27 cellular contexts compared by ENCODE assay signal in the genomic region with DNA sequence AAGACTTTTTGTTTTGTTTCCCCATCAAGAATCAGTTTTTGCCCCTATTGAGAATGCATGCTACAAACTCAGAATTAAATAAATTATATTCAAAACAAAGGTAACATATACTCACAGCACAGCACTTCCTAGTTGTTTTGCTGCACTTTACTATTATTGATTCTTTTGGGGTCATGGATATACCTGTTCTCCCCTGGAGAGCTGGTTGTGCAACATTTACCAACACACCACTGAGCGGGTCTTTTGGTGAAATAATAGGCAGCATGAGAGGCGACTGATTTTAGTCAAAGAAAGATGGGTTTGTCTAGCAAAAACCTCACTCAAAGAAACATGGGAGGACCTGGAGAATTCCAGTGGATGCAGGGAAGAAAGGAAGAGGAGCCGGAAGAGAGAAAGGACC. TPM values are rescaled to one million over a fixed set of nuclear protein-coding genes. Genes with fewer than 3 reads are reported as not detected.
DNase-seq lines count a peak whose midpoint lies in the region; ATAC-seq, FAIRE-seq and TF ChIP-seq lines count a peak whose summit lies in the region.
"Had no signal": no experiment of that assay in that cellular context is flagged by ENCODE, and none has a peak within 500 bp of the region (broad histone marks: within the 10 kb centered on the region; RNA-seq: fewer than 3 reads in every experiment).

No MANE protein-coding gene starts in this region.

- H3K56ac ChIP-seq in IMR-90 (ENCODE audit: extremely low read depth, insufficient read depth, low read length), result no peak overlapping the region

- TF ChIP-seq CTCF in IMR-90 (conservative IDR thresholded peaks at IDR 0.05; ENCODE audit: low read depth, low read length), result no peak
- TF ChIP-seq CTCF in HepG2 (CRISPR knock-in tag; IDR thresholded peaks at IDR 0.05), result no peak
- no peak for TF ChIP-seq CTCF in dorsolateral prefrontal cortex (IDR thresholded peaks at IDR 0.05 in 54 of 56, conservative IDR thresholded peaks at IDR 0.05 in 2 of 56; ENCODE audit: low read depth in 1 of 56, partially characterized antibody in 56 of 56)

- H3K27me3 ChIP-seq in IMR-90 (ENCODE audit: control insufficient read depth, insufficient read depth, low read length) (no peaks in the 10 kb centered on the region), HepG2 (ENCODE audit: control insufficient read depth in 1 of 2, insufficient read depth in 2 of 2, low read length in 2 of 2) (peaks cover 1 to 13% of the 10 kb centered on the region in 2 experiments; a peak in 4 of 5 replicates), dorsolateral prefrontal cortex (no peaks in the 10 kb centered on the region)
- H3K27me3 ChIP-seq: BE2C, BLaER1 had no signal

- DNase-seq in IMR-90 (no peak), HepG2 (ENCODE audit: low spot score) (no peak), NCI-H2196 treated with DMSO at 0.1 percent for 48 hours (lab: John Stamatoyannopoulos, UW; ENCODE audit: unreplicated experiment) (no peak), dorsolateral prefrontal cortex (no peak), left cardiac atrium (no peak)
- DNase-seq: 8988T; ACHN; BE2C; C1 segment of cervical spinal cord; CD4-positive, alpha-beta memory T cell; CD4-positive, CD25-positive, alpha-beta regulatory T cell; CD8-positive, alpha-beta memory T cell; COR-L47; DMS153; DMS53; DMS79; DND-41; EL; GDM1 had no signal

- H2BK5ac ChIP-seq in IMR-90 (ENCODE audit: low read depth, low read length, poor library complexity, severe bottlenecking), result no peak overlapping the region

- TF ChIP-seq POLR2A in IMR-90 (IDR thresholded peaks at IDR 0.05; ENCODE audit: low read depth, low read length) (no peak), HepG2 (IDR thresholded peaks at IDR 0.05; ENCODE audit: insufficient read depth in 1 of 2, low read depth in 2 of 2, low read length in 2 of 2) (no peak)

- no peaks in the 10 kb centered on the region for H3K79me2 ChIP-seq in HepG2 (ENCODE audit: insufficient read depth, low read length)

- in situ Hi-C loops in IMR-90 (cut with MboI; ENCODE audit: low sequenced_read_pairs), result no loop called here
- in situ Hi-C loops in HepG2 (cut with HindIII; ENCODE audit: extremely low pct_ligation_motif_present, low pct_unique_long_range_greater_than_20kb), result no loop called here

- H3K79me1 ChIP-seq in IMR-90 (ENCODE audit: low read depth in 1 of 2, low read length in 2 of 2), result peaks cover 0 to 9% of the 10 kb centered on the region in 2 experiments; a peak in 1 of 4 replicates

- peaks cover 9% of the 10 kb centered on the region; the same call in 1 of the 2 replicates for H3K9me1 ChIP-seq in IMR-90 (ENCODE audit: insufficient read depth, low read length)

- H3K4me2 ChIP-seq in IMR-90 (ENCODE audit: low read depth, low read length) (no peak overlapping the region), HepG2 (ENCODE audit: low read depth, low read length) (no peak overlapping the region)
- H3K4me2 ChIP-seq: BLaER1 had no signal

- no peak overlapping the region for H3K4me3 ChIP-seq in IMR-90 (ENCODE audit: insufficient read depth, low read depth, low read length)
- no peak overlapping the region for H3K4me3 ChIP-seq in HepG2 (replicated peaks in 1 of 3; ENCODE audit: insufficient read depth in 1 of 3, low read depth in 2 of 3, low read length in 3 of 3)
- no peak overlapping the region for H3K4me3 ChIP-seq in dorsolateral prefrontal cortex
- H3K4me3 ChIP-seq: BLaER1, GM12878 had no signal

- H3K36me3 ChIP-seq in IMR-90 (ENCODE audit: control insufficient read depth, insufficient read depth, low read length) (no peaks in the 10 kb centered on the region), HepG2 (replicated peaks in 1 of 2; ENCODE audit: control insufficient read depth in 1 of 2, insufficient read depth in 2 of 2, low read length in 2 of 2) (no peaks in the 10 kb centered on the region)
- H3K36me3 ChIP-seq: BE2C, BLaER1 had no signal

- H3K27ac ChIP-seq in IMR-90 (ENCODE audit: insufficient read depth, low read length), result no peak overlapping the region
- H3K27ac ChIP-seq in HepG2 (ENCODE audit: extremely low read length, insufficient read depth, low read length), result no peak overlapping the region
- H3K27ac ChIP-seq in dorsolateral prefrontal cortex, result no peak overlapping the region
- H3K27ac ChIP-seq: BLaER1 had no signal

- no peak overlapping the region for H3K18ac ChIP-seq in IMR-90 (ENCODE audit: low read depth, low read length)

- ATAC-seq in IMR-90 (ENCODE audit: low read depth) (no peak), HepG2 (no peak), left cardiac atrium (no peak)
- ATAC-seq: GM12878 had no signal

- no peak overlapping the region for H2BK120ac ChIP-seq in IMR-90 (ENCODE audit: low read depth, low read length)

- no peak overlapping the region for H2AK9ac ChIP-seq in IMR-90 (replicated peaks; ENCODE audit: low read depth, low read length, poor library complexity)

- intact Hi-C loops in IMR-90 (cut with micrococcal nuclease), result no loop called here
- intact Hi-C loops in HepG2 (cut with micrococcal nuclease; ENCODE audit: unreplicated experiment), result no loop called here
- intact Hi-C loops in dorsolateral prefrontal cortex (cut with DNase I), result no loop called here
- intact Hi-C loops in left cardiac atrium (cut with DNase I), result no loop called here

- H4K91ac ChIP-seq in IMR-90 (ENCODE audit: insufficient read depth, low read depth, low read length), result no peak overlapping the region

- H3K23ac ChIP-seq in IMR-90 (ENCODE audit: low read depth, low read length), result no peak overlapping the region

- H2BK15ac ChIP-seq in IMR-90 (ENCODE audit: low read depth, low read length), result no peak overlapping the region

- TF ChIP-seq RAD21 in IMR-90 (IDR thresholded peaks at IDR 0.05; ENCODE audit: low read length), result no peak
- TF ChIP-seq RAD21 in HepG2 (CRISPR knock-in tag; IDR thresholded peaks at IDR 0.05), result no peak

- no peak overlapping the region for H4K5ac ChIP-seq in IMR-90 (ENCODE audit: low read depth, low read length)

- CTCF ChIA-PET in IMR-90 (lab: Yijun Ruan, JAX), result no interaction called here
- CTCF ChIA-PET in HepG2 (lab: Yijun Ruan, JAX; ENCODE audit: low intra/inter-chr PET ratio, low total read pairs), result interaction anchor here (1.1 kb wide), 1 partner anchor 86 kb away, joined by 3 read pairs; no protein-coding TSS in a partner anchor

- H2AK5ac ChIP-seq in IMR-90 (ENCODE audit: low read depth, low read length), result no peak overlapping the region

- BruUV-seq in IMR-90 (replicated peaks; lab: Mats Ljungman, UMichigan), result no TSS peak
- no TSS peak for BruUV-seq in HepG2 (replicated peaks; lab: Mats Ljungman, UMichigan)

- no peak overlapping the region for H2BK20ac ChIP-seq in IMR-90 (ENCODE audit: low read depth, low read length)

- H3K4me1 ChIP-seq in IMR-90 (ENCODE audit: control insufficient read depth, insufficient read depth, low read length) (peaks cover 9% of the 10 kb centered on the region), HepG2 (ENCODE audit: insufficient read depth, low read length) (peaks cover 63% of the 10 kb centered on the region)

- H4K8ac ChIP-seq in IMR-90 (ENCODE audit: low read depth in 2 of 2, low read length in 2 of 2), result no peak overlapping the region

- no peak for FAIRE-seq in HepG2 (lab: Jason Lieb, UNC)
- FAIRE-seq: A204.1, GM12878, GM12892, GM18507 had no signal

- WGBS in IMR-90 (ENCODE audit: extremely low coverage in 2 of 2, insufficient read length in 1 of 2), 2 experiments, result no CpG with 5 or more reads among the region's 3 CpGs
- WGBS in HepG2 (ENCODE audit: low lambda C conversion rate), result 21% methylated on average over 3 of the region's 3 CpGs

- H3K14ac ChIP-seq in IMR-90 (replicated peaks; ENCODE audit: low read depth, low read length), result no peak overlapping the region

- dilution Hi-C loops in IMR-90 (cut with HindIII; ENCODE audit: low sequenced_read_pairs, unreplicated experiment), result no loop called here

- POLR2A ChIA-PET in IMR-90 (lab: Charles Lee; ENCODE audit: unreplicated experiment), result no interaction called here
- POLR2A ChIA-PET in HepG2 (lab: Yijun Ruan, JAX), result no interaction called here

- no peak overlapping the region for H3K4ac ChIP-seq in IMR-90 (ENCODE audit: low read depth, low read length)

- H3K9ac ChIP-seq in IMR-90 (ENCODE audit: low read depth, low read length), result no peak overlapping the region
- H3K9ac ChIP-seq in HepG2 (ENCODE audit: insufficient read depth, low read depth, low read length), result no peak overlapping the region
- H3K9ac ChIP-seq: BLaER1 had no signal

- TF ChIP-seq EP300 in HepG2 (IDR thresholded peaks at IDR 0.05; ENCODE audit: low read depth in 2 of 2, low read length in 2 of 2) (no peak), HepG2 (CRISPR knock-in tag; IDR thresholded peaks at IDR 0.05; ENCODE audit: borderline replicate concordance) (no peak)

- H3K9me3 ChIP-seq in IMR-90 (ENCODE audit: control insufficient read depth, insufficient read depth, low read length), result no peaks in the 10 kb centered on the region
- H3K9me3 ChIP-seq in HepG2 (ENCODE audit: low read length), result no peaks in the 10 kb centered on the region
- H3K9me3 ChIP-seq: BE2C, BLaER1 had no signal

- H2AFZ ChIP-seq in IMR-90 (replicated peaks; ENCODE audit: low read length, poor library complexity) (no peak overlapping the region), HepG2 (ENCODE audit: low read length) (no peak overlapping the region)

- H4K20me1 ChIP-seq in IMR-90 (ENCODE audit: insufficient read depth, low read length) (no peaks in the 10 kb centered on the region), HepG2 (ENCODE audit: insufficient read depth, low read length) (no peaks in the 10 kb centered on the region)
- H4K20me1 ChIP-seq: BLaER1 had no signal

RNA-seq across cellular contexts. Expression of gene CDKN1A, which starts 39.9 kb away (rescaled TPM):
- total RNA-seq in IMR-90 (2012; rRNA removed) (155 and 171 TPM in 2 replicates), HepG2 (2016; rRNA removed; fragmentation: Illumina TruSeq; extraction: Trizol) (56.0 and 60.7 TPM in 2 replicates), dorsolateral prefrontal cortex (100 to 1,000 TPM in 9 of 120 experiments, 10 to 100 TPM in 110, 1 to 10 TPM in 1; 8.3 to 193 (median 29.3) TPM), left cardiac atrium (10 to 100 TPM; 31.5 to 83.0 TPM)
- polyA plus RNA-seq in IMR-90 (2012; rRNA removed) (558 and 576 TPM in 2 replicates), HepG2 (2011; rRNA removed) (92.1 and 131 TPM in 2 replicates)
- 616 and 909 TPM in 2 replicates for polyA plus RNA-seq in IMR-90 (2012; cell fraction: cytosol; rRNA removed)
- polyA plus RNA-seq in IMR-90 (2012; cell fraction: nucleus; rRNA removed; ENCODE audit: low replicate concordance), result 366 and 434 TPM in 2 replicates
- total RNA-seq in HepG2 (2016; cell fraction: cytosol; rRNA removed; fragmentation: Illumina TruSeq; extraction: Trizol; ENCODE audit: low read depth), result 14.1 and 14.6 TPM in 2 replicates
- 60.2 and 60.7 TPM in 2 replicates for total RNA-seq in HepG2 (2016; cell fraction: insoluble cytoplasmic fraction; rRNA removed; fragmentation: Illumina TruSeq; extraction: Trizol)
- total RNA-seq in HepG2 (2016; cell fraction: membrane; rRNA removed; fragmentation: Illumina TruSeq; extraction: Trizol), result 35.8 and 37.2 TPM in 2 replicates
- 39.4 and 41.1 TPM in 2 replicates for total RNA-seq in HepG2 (2016; cell fraction: nucleus; rRNA removed; fragmentation: Illumina TruSeq; extraction: Trizol)
- polyA plus RNA-seq in HepG2 (2011; cell fraction: cytosol; rRNA removed), result 101 and 109 TPM in 2 replicates
- 99.7 and 130 TPM in 2 replicates for polyA plus RNA-seq in HepG2 (2011; cell fraction: nucleus; rRNA removed)
- polyA plus RNA-seq in HepG2 (2012), result 25.4 and 74.5 TPM in 2 replicates
- 11.7 and 12.8 TPM in 2 replicates for polyA plus RNA-seq in HepG2 (2016; cell fraction: cytosol; fragmentation: Illumina TruSeq; extraction: Trizol; ENCODE audit: low read depth)
- polyA plus RNA-seq in HepG2 (2016; cell fraction: insoluble cytoplasmic fraction; fragmentation: Illumina TruSeq; extraction: Trizol; ENCODE audit: low read depth), result 67.9 and 74.3 TPM in 2 replicates
- polyA plus RNA-seq in HepG2 (2016; cell fraction: membrane; fragmentation: Illumina TruSeq; extraction: Trizol; ENCODE audit: low read depth), result 27.1 and 27.5 TPM in 2 replicates
- polyA plus RNA-seq in HepG2 (2016; cell fraction: nucleus; fragmentation: Illumina TruSeq; extraction: Trizol; ENCODE audit: insufficient read depth, low read depth), result 70.1 and 78.2 TPM in 2 replicates
- polyA minus RNA-seq in HepG2 (2011; rRNA and poly(A)+ RNA removed; ENCODE audit: low replicate concordance), result 52.9 and 74.7 TPM in 2 replicates
- 33.1 and 37.9 TPM in 2 replicates for polyA minus RNA-seq in HepG2 (2011; cell fraction: cytosol; rRNA and poly(A)+ RNA removed)
- 23.8 and 39.9 TPM in 2 replicates for polyA minus RNA-seq in HepG2 (2011; cell fraction: nucleus; rRNA and poly(A)+ RNA removed)

RNA-seq across cellular contexts. Expression of gene SRSF3, which starts 44.4 kb away (rescaled TPM):
- total RNA-seq in IMR-90 (2012; rRNA removed) (237 and 256 TPM in 2 replicates), HepG2 (2016; rRNA removed; fragmentation: Illumina TruSeq; extraction: Trizol) (684 and 1,115 TPM in 2 replicates), dorsolateral prefrontal cortex (100 to 1,000 TPM; 108 to 194 (median 145) TPM), left cardiac atrium (100 to 1,000 TPM; 128 to 201 TPM)
- polyA plus RNA-seq in IMR-90 (2012; rRNA removed) (297 and 394 TPM in 2 replicates), HepG2 (2011; rRNA removed) (149 and 206 TPM in 2 replicates)
- polyA plus RNA-seq in IMR-90 (2012; cell fraction: cytosol; rRNA removed), result 52.5 and 172 TPM in 2 replicates
- polyA plus RNA-seq in IMR-90 (2012; cell fraction: nucleus; rRNA removed; ENCODE audit: low replicate concordance), result 113 and 275 TPM in 2 replicates
- total RNA-seq in HepG2 (2016; cell fraction: cytosol; rRNA removed; fragmentation: Illumina TruSeq; extraction: Trizol; ENCODE audit: low read depth), result 87.6 and 93.5 TPM in 2 replicates
- 702 and 1,085 TPM in 2 replicates for total RNA-seq in HepG2 (2016; cell fraction: insoluble cytoplasmic fraction; rRNA removed; fragmentation: Illumina TruSeq; extraction: Trizol)
- 160 and 205 TPM in 2 replicates for total RNA-seq in HepG2 (2016; cell fraction: membrane; rRNA removed; fragmentation: Illumina TruSeq; extraction: Trizol)
- total RNA-seq in HepG2 (2016; cell fraction: nucleus; rRNA removed; fragmentation: Illumina TruSeq; extraction: Trizol), result 332 and 341 TPM in 2 replicates
- polyA plus RNA-seq in HepG2 (2011; cell fraction: cytosol; rRNA removed), result 204 and 209 TPM in 2 replicates
- polyA plus RNA-seq in HepG2 (2011; cell fraction: nucleus; rRNA removed), result 336 and 345 TPM in 2 replicates
- polyA plus RNA-seq in HepG2 (2012), result 161 and 268 TPM in 2 replicates
- polyA plus RNA-seq in HepG2 (2016; cell fraction: cytosol; fragmentation: Illumina TruSeq; extraction: Trizol; ENCODE audit: low read depth), result 90.1 and 97.9 TPM in 2 replicates
- polyA plus RNA-seq in HepG2 (2016; cell fraction: insoluble cytoplasmic fraction; fragmentation: Illumina TruSeq; extraction: Trizol; ENCODE audit: low read depth), result 1,067 and 1,144 TPM in 2 replicates
- polyA plus RNA-seq in HepG2 (2016; cell fraction: membrane; fragmentation: Illumina TruSeq; extraction: Trizol; ENCODE audit: low read depth), result 123 and 146 TPM in 2 replicates
- 510 and 537 TPM in 2 replicates for polyA plus RNA-seq in HepG2 (2016; cell fraction: nucleus; fragmentation: Illumina TruSeq; extraction: Trizol; ENCODE audit: insufficient read depth, low read depth)
- polyA minus RNA-seq in HepG2 (2011; rRNA and poly(A)+ RNA removed; ENCODE audit: low replicate concordance), result 214 and 251 TPM in 2 replicates
- polyA minus RNA-seq in HepG2 (2011; cell fraction: cytosol; rRNA and poly(A)+ RNA removed), result 55.8 and 58.4 TPM in 2 replicates
- 453 and 553 TPM in 2 replicates for polyA minus RNA-seq in HepG2 (2011; cell fraction: nucleus; rRNA and poly(A)+ RNA removed)

RNA-seq across cellular contexts. Expression of gene RAB44, which starts 59.0 kb away (rescaled TPM):
- total RNA-seq in IMR-90 (2012; rRNA removed) (not detected in 2 replicates), HepG2 (2016; rRNA removed; fragmentation: Illumina TruSeq; extraction: Trizol) (not detected in 2 replicates), dorsolateral prefrontal cortex (under 1 TPM in 6 of 120 experiments, not detected in 114; 0.10 to 0.37 (median 0.15) TPM), left cardiac atrium (under 1 TPM; 0.05 to 0.12 TPM)
- polyA plus RNA-seq in IMR-90 (2012; rRNA removed) (0.03 and 0.06 TPM in 2 replicates), HepG2 (2011; rRNA removed) (not detected in 2 replicates)
- polyA plus RNA-seq in IMR-90 (2012; cell fraction: cytosol; rRNA removed), result 0.01 TPM in 1 of 2 replicates, not detected in the other
- polyA plus RNA-seq in IMR-90 (2012; cell fraction: nucleus; rRNA removed; ENCODE audit: low replicate concordance), result 0.35 and 0.36 TPM in 2 replicates
- not detected in 2 replicates for total RNA-seq in HepG2 (2016; cell fraction: cytosol; rRNA removed; fragmentation: Illumina TruSeq; extraction: Trizol; ENCODE audit: low read depth)
- total RNA-seq in HepG2 (2016; cell fraction: insoluble cytoplasmic fraction; rRNA removed; fragmentation: Illumina TruSeq; extraction: Trizol), result not detected in 2 replicates
- not detected in 2 replicates for total RNA-seq in HepG2 (2016; cell fraction: membrane; rRNA removed; fragmentation: Illumina TruSeq; extraction: Trizol)
- total RNA-seq in HepG2 (2016; cell fraction: nucleus; rRNA removed; fragmentation: Illumina TruSeq; extraction: Trizol), result not detected in 2 replicates
- not detected in 2 replicates for polyA plus RNA-seq in HepG2 (2011; cell fraction: cytosol; rRNA removed)
- 0.09 TPM in 1 of 2 replicates, not detected in the other for polyA plus RNA-seq in HepG2 (2011; cell fraction: nucleus; rRNA removed)
- polyA plus RNA-seq in HepG2 (2012), result not detected in 2 replicates
- not detected in 2 replicates for polyA plus RNA-seq in HepG2 (2016; cell fraction: cytosol; fragmentation: Illumina TruSeq; extraction: Trizol; ENCODE audit: low read depth)
- polyA plus RNA-seq in HepG2 (2016; cell fraction: insoluble cytoplasmic fraction; fragmentation: Illumina TruSeq; extraction: Trizol; ENCODE audit: low read depth), result not detected in 2 replicates
- polyA plus RNA-seq in HepG2 (2016; cell fraction: membrane; fragmentation: Illumina TruSeq; extraction: Trizol; ENCODE audit: low read depth), result not detected in 2 replicates
- 0.13 TPM in 1 of 2 replicates, not detected in the other for polyA plus RNA-seq in HepG2 (2016; cell fraction: nucleus; fragmentation: Illumina TruSeq; extraction: Trizol; ENCODE audit: insufficient read depth, low read depth)
- 0.02 TPM in 1 of 2 replicates, not detected in the other for polyA minus RNA-seq in HepG2 (2011; rRNA and poly(A)+ RNA removed; ENCODE audit: low replicate concordance)
- not detected in 2 replicates for polyA minus RNA-seq in HepG2 (2011; cell fraction: cytosol; rRNA and poly(A)+ RNA removed)
- polyA minus RNA-seq in HepG2 (2011; cell fraction: nucleus; rRNA and poly(A)+ RNA removed), result 0.13 TPM in 1 of 2 replicates, not detected in the other
- total RNA-seq: A673; CD4-positive, alpha-beta memory T cell; CD8-positive, alpha-beta memory T cell; G401 had no signal
- polyA plus RNA-seq: AG04450; CD4-positive, alpha-beta memory T cell; CD4-positive, CD25-positive, alpha-beta regulatory T cell; CD8-positive, alpha-beta memory T cell had no signal
